8 cellular contexts compared by ENCODE assay signal in genomic region chr14:105397350-105397931, GRCh38. TPM values are rescaled to one million over a fixed set of nuclear protein-coding genes. Genes with fewer than 3 reads are reported as not detected.
DNase-seq lines count a peak whose midpoint lies in the region; ATAC-seq and TF ChIP-seq lines count a peak whose summit lies in the region.

No MANE protein-coding gene starts in this region.

- H3K27ac Mint-ChIP-seq in glutamatergic neuron (ENCODE audit: unreplicated experiment), result peak overlapping the region; percentile 92

- 79 to 81% methylated on average over 12 of the region's 13 CpGs for WGBS in GM23248 (ENCODE audit: low coverage in 1 of 2, low lambda C conversion rate in 2 of 2, missing lambda C conversion rate in 2 of 2), 2 experiments
- 89 to 91% methylated on average over 13 of the region's 13 CpGs for WGBS in sigmoid colon, 2 donors

- peaks cover 8% of the 10 kb centered on the region for H3K4me1 Mint-ChIP-seq in glutamatergic neuron (ENCODE audit: low read depth, unreplicated experiment)

- H3K36me3 Mint-ChIP-seq in glutamatergic neuron (ENCODE audit: unreplicated experiment), result peaks cover 17% of the 10 kb centered on the region

- H3K36me3 ChIP-seq in GM23248 (ENCODE audit: low read depth), result peaks cover 10% of the 10 kb centered on the region; the same call in 1 of the 2 replicates
- H3K36me3 ChIP-seq in WERI-Rb-1, result peaks cover 25% of the 10 kb centered on the region
- peaks cover 0 to 35% (median 5%) of the 10 kb centered on the region in 4 donors for H3K36me3 ChIP-seq in sigmoid colon

- no peak for TF ChIP-seq POLR2A in sigmoid colon (IDR thresholded peaks at IDR 0.05)

- no peaks in the 10 kb centered on the region for H4K20me1 ChIP-seq in GM23248 (ENCODE audit: insufficient read depth)

- H3K9ac ChIP-seq in GM23248, result peak overlapping the region; percentile 95

- ATAC-seq in GM21576 (IDR thresholded peaks at IDR 0.05; ENCODE audit: unreplicated experiment), result no peak
- no peak for ATAC-seq in HG03571 (IDR thresholded peaks at IDR 0.05; ENCODE audit: unreplicated experiment)

- H3K4me3 Mint-ChIP-seq in glutamatergic neuron (ENCODE audit: unreplicated experiment), result peak overlapping the region; percentile 85

- H3K4me2 ChIP-seq in GM23248 (ENCODE audit: unreplicated experiment), result peak overlapping the region; percentile 85

- TF ChIP-seq EP300 in sigmoid colon (IDR thresholded peaks at IDR 0.05), result no peak

- H3K4me3 ChIP-seq in GM23248 (peak overlapping the region; percentile 97), WERI-Rb-1 (ENCODE audit: low read depth, low read length) (no peak overlapping the region), sigmoid colon (peak overlapping the region; percentile 76 to 93 (median 89))

- in situ Hi-C loops in GM23248 (cut with MboI), result no loop called here

- peaks cover 15% of the 10 kb centered on the region for H3K4me1 ChIP-seq in GM23248 (ENCODE audit: insufficient read depth)
- peaks cover 0 to 23% (median 18%) of the 10 kb centered on the region in 4 donors for H3K4me1 ChIP-seq in sigmoid colon

- H3K79me2 ChIP-seq in GM23248 (ENCODE audit: insufficient read depth), result peaks cover 20% of the 10 kb centered on the region; the same call in 1 of the 2 replicates

- peaks cover 17% of the 10 kb centered on the region for H3K27me3 Mint-ChIP-seq in glutamatergic neuron (ENCODE audit: unreplicated experiment)

- no peaks in the 10 kb centered on the region for H3K27me3 ChIP-seq in GM23248 (replicated peaks; ENCODE audit: insufficient read depth)
- H3K27me3 ChIP-seq in WERI-Rb-1 (ENCODE audit: insufficient read depth, low read depth, severe bottlenecking), result no peaks in the 10 kb centered on the region
- H3K27me3 ChIP-seq in sigmoid colon, result no peaks in the 10 kb centered on the region

- DNase-seq in GM23248 (no peak), WERI-Rb-1 (peak; percentile 13), glutamatergic neuron (no peak), sigmoid colon (no peak), activated gamma-delta T cell treated with Interleukin-2 at 50 U/mL for 16 hours (no peak), NCI-H510A treated with DMSO at 0.1 percent for 48 hours (lab: John Stamatoyannopoulos, UW) (no peak)

- H3K9me3 ChIP-seq in GM23248 (ENCODE audit: low read depth), result no peaks in the 10 kb centered on the region
- peaks cover 5% of the 10 kb centered on the region for H3K9me3 ChIP-seq in WERI-Rb-1 (ENCODE audit: severe bottlenecking)
- H3K9me3 ChIP-seq in sigmoid colon, result peaks cover 0 to 3% (median 0%) of the 10 kb centered on the region in 4 donors

- H3K9me3 Mint-ChIP-seq in glutamatergic neuron (ENCODE audit: unreplicated experiment), result peaks cover 25% of the 10 kb centered on the region

- intact Hi-C loops in sigmoid colon (cut with DNase I), result no loop called here

- no peaks in the 10 kb centered on the region for H3F3A ChIP-seq in GM23248 (ENCODE audit: insufficient read depth)

- peak overlapping the region; percentile 84 for H2AFZ ChIP-seq in GM23248

- peak overlapping the region; percentile 53 for H3K27ac ChIP-seq in GM23248
- peak overlapping the region; percentile 98 for H3K27ac ChIP-seq in WERI-Rb-1
- peak overlapping the region in 3 of 4 donors; percentile 83 to 86 (median 84) for H3K27ac ChIP-seq in sigmoid colon

- TF ChIP-seq CTCF in WERI-Rb-1 (IDR thresholded peaks at IDR 0.05; ENCODE audit: low read depth, low read length) (no peak), glutamatergic neuron (IDR thresholded peaks at IDR 0.05; ENCODE audit: partially characterized antibody, unreplicated experiment) (no peak), sigmoid colon (IDR thresholded peaks at IDR 0.05) (no peak)

- no peaks in the 10 kb centered on the region for H3K9me2 ChIP-seq in GM23248 (ENCODE audit: insufficient read depth)

RNA-seq across cellular contexts. Expression of gene TEX22, which starts 0.9 kb away (rescaled TPM):
- total RNA-seq in GM23248 (2014; rRNA removed; shearing (Covaris generic)), result 0.13 and 0.43 TPM in 2 replicates
- polyA plus RNA-seq in GM23248 (2016; fragmentation: Nextera tagmentation; extraction: Ambion mirVana) (0.27 and 0.46 TPM in 2 replicates), sigmoid colon (under 1 TPM in 1 of 3 donors, not detected in 2; 0.50 TPM)
- total RNA-seq in glutamatergic neuron (ENCODE audit: unreplicated experiment) (2.7 TPM), sigmoid colon (not detected)

RNA-seq across cellular contexts. Expression of gene MTA1, which starts 22.2 kb away (rescaled TPM):
- 37.0 and 50.3 TPM in 2 replicates for total RNA-seq in GM23248 (2014; rRNA removed; shearing (Covaris generic))
- 8.1 and 9.6 TPM in 2 replicates for polyA plus RNA-seq in GM23248 (2016; fragmentation: Nextera tagmentation; extraction: Ambion mirVana)
- total RNA-seq in glutamatergic neuron (ENCODE audit: unreplicated experiment), result 261 TPM
- 10 to 100 TPM; 25.7 to 92.8 (median 46.1) TPM for total RNA-seq in sigmoid colon
- polyA plus RNA-seq in sigmoid colon, result 10 to 100 TPM; 14.3 to 70.7 (median 18.6) TPM
